ENCODE assay signal across 8 cellular contexts in the genomic region with DNA sequence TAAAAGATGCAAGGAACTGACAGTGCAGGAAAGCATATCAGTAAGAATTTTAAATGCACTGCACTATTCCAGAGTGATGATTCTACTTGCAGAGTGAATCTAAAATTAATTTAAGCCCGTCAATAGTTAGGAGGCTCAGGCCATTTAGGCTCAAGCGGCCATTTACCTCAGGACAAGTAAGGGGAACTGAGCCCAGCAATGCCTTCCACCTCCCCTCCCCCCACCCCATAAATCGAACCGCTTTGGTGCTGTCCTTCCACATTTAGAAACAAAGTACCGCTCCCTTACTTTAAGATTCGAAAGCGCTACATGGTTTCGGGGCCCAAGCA. TPM values are rescaled to one million over a fixed set of nuclear protein-coding genes. Genes with fewer than 3 reads are reported as not detected.
A peak's percentile ranks its signal among the peaks of the same experiment; 100 is the strongest.
DNase-seq lines count a peak whose midpoint lies in the region; ATAC-seq, FAIRE-seq and TF ChIP-seq lines count a peak whose summit lies in the region.

No MANE protein-coding gene starts in this region.

- H3K9me3 ChIP-seq in Caco-2 (no peaks in the 10 kb centered on the region), GM12878 (replicated peaks; ENCODE audit: control insufficient read depth, insufficient read depth, low read length) (no peaks in the 10 kb centered on the region)

- no peaks in the 10 kb centered on the region for H4K20me1 ChIP-seq in GM12878 (ENCODE audit: control insufficient read depth, insufficient read depth)

- no peaks in the 10 kb centered on the region for H3K27me3 Mint-ChIP-seq in Caco-2 (ENCODE audit: insufficient read depth, unreplicated experiment)
- peaks cover 0 to 8% (median 2%) of the 10 kb centered on the region in 3 donors for H3K27me3 Mint-ChIP-seq in immature natural killer cell (ENCODE audit: low read depth in 3 of 3)
- no peaks in the 10 kb centered on the region for H3K27me3 Mint-ChIP-seq in stimulated activated naive CD8-positive, alpha-beta T cell treated with anti-CD3 and anti-CD28 coated beads, Interleukin-15, amount 100 ng/mL, for 72 hours

- intact Hi-C loops in Caco-2 (cut with micrococcal nuclease; ENCODE audit: unreplicated experiment) (loop anchor here (5.0 to 10.0 kb wide), 2 partner anchors 87 to 121 kb away; a partner anchor contains a TSS), GM12878 (cut with micrococcal nuclease; ENCODE audit: unreplicated experiment) (loop anchor here (5.0 kb wide), 2 partner anchors 89 to 559 kb away; a partner anchor contains a TSS), posterior cingulate gyrus (cut with DNase I) (no loop called here)

- no peaks in the 10 kb centered on the region for H3K27me3 ChIP-seq in Caco-2 (replicated peaks; ENCODE audit: control insufficient read depth, insufficient read depth, low read length)
- no peaks in the 10 kb centered on the region for H3K27me3 ChIP-seq in GM12878 (replicated peaks in 1 of 2; ENCODE audit: control insufficient read depth in 2 of 2, insufficient read depth in 2 of 2, low read length in 1 of 2)

- FAIRE-seq in GM12878 (lab: Jason Lieb, UNC) = no peak

- H3K4me1 ChIP-seq in Caco-2 (no peaks in the 10 kb centered on the region), GM12878 (ENCODE audit: control insufficient read depth, insufficient read depth, low read length) (no peaks in the 10 kb centered on the region)

- H3K4me3 ChIP-seq in Caco-2 (ENCODE audit: low read depth, low read length) (peak overlapping the region; percentile 64), GM12878 (peak overlapping the region; percentile 55)

- POLR2A ChIA-PET in Caco-2 (lab: Charles Lee) (no interaction called here), GM12878 (lab: Charles Lee) (interaction anchor here (1.2 kb wide), 1 partner anchor 12 kb away, joined by 3 read pairs; no protein-coding TSS in a partner anchor)

- peak overlapping the region; percentile 31; the same call in 1 of the 2 replicates for H3K4me2 ChIP-seq in GM12878 (ENCODE audit: control insufficient read depth, insufficient read depth)

- in situ Hi-C loops in GM12878 (cut with MboI) = no loop called here

- no peak for TF ChIP-seq EP300 in GM12878 (IDR thresholded peaks at IDR 0.05; ENCODE audit: borderline replicate concordance in 1 of 2, control insufficient read depth in 1 of 2, low read depth in 2 of 2, low read length in 2 of 2)

- ATAC-seq in HG03066 (IDR thresholded peaks at IDR 0.05; ENCODE audit: low read depth, unreplicated experiment) (peak; percentile 16), GM12878 (peak; percentile 33; the same call in 2 of the 3 replicates), GM18861 (IDR thresholded peaks at IDR 0.05; ENCODE audit: unreplicated experiment) (no peak)
- no peak for ATAC-seq in stimulated activated naive CD8-positive, alpha-beta T cell treated with anti-CD3 and anti-CD28 coated beads, Interleukin-15, amount 100 ng/mL, for 72 hours

- H3K27ac Mint-ChIP-seq in Caco-2 (ENCODE audit: unreplicated experiment) (no peak overlapping the region), immature natural killer cell (peak overlapping the region in 3 of 6 donors; percentile 35 to 85 (median 57))
- H3K27ac Mint-ChIP-seq in stimulated activated naive CD8-positive, alpha-beta T cell treated with anti-CD3 and anti-CD28 coated beads, Interleukin-15, amount 100 ng/mL, for 72 hours = peak overlapping the region in 1 of 2 donors; percentile 85

- H3K79me2 ChIP-seq in GM12878 (ENCODE audit: control insufficient read depth, insufficient read depth, low read length) = peaks cover 10% of the 10 kb centered on the region

- TF ChIP-seq CTCF in Caco-2 (IDR thresholded peaks at IDR 0.05; ENCODE audit: insufficient read depth in 1 of 2, low read depth in 1 of 2, low read length in 1 of 2, severe bottlenecking in 1 of 2, unreplicated experiment in 1 of 2) (no peak), GM12878 (IDR thresholded peaks at IDR 0.05 in 2 of 3, conservative IDR thresholded peaks at IDR 0.05 in 1 of 3; ENCODE audit: control insufficient read depth in 2 of 3, extremely low read depth in 1 of 3, insufficient read depth in 1 of 3, low read depth in 3 of 3, low read length in 3 of 3) (no peak)

- WGBS in GM12878 (ENCODE audit: insufficient coverage, insufficient replicate concordance, low lambda C conversion rate, missing lambda C conversion rate) = 17% methylated on average over 8 of the region's 8 CpGs

- H3K9me3 Mint-ChIP-seq in Caco-2 (ENCODE audit: unreplicated experiment) (no peaks in the 10 kb centered on the region), immature natural killer cell (no peaks in the 10 kb centered on the region)
- H3K9me3 Mint-ChIP-seq in stimulated activated naive CD8-positive, alpha-beta T cell treated with anti-CD3 and anti-CD28 coated beads, Interleukin-15, amount 100 ng/mL, for 72 hours = no peaks in the 10 kb centered on the region

- peak overlapping the region; percentile 83 for H3K27ac ChIP-seq in GM12878 (ENCODE audit: control insufficient read depth, insufficient read depth)

- H2AFZ ChIP-seq in GM12878 (ENCODE audit: control insufficient read depth, low read depth, low read length) = peak overlapping the region; percentile 91

- peak overlapping the region; percentile 80 for H3K9ac ChIP-seq in GM12878 (ENCODE audit: control insufficient read depth, insufficient read depth, low read length)

- H3K4me3 Mint-ChIP-seq in Caco-2 (ENCODE audit: unreplicated experiment) (peak overlapping the region; percentile 99), immature natural killer cell (peak overlapping the region; percentile 73 to 97 (median 96))
- H3K4me3 Mint-ChIP-seq in stimulated activated naive CD8-positive, alpha-beta T cell treated with anti-CD3 and anti-CD28 coated beads, Interleukin-15, amount 100 ng/mL, for 72 hours = peak overlapping the region; percentile 97 to 100

- DNase-seq in Caco-2 (no peak), GM12878 (ENCODE audit: low read depth, low spot score) (no peak), immature natural killer cell (no peak), posterior cingulate gyrus (no peak), DMS 273 (lab: John Stamatoyannopoulos, UW; ENCODE audit: unreplicated experiment) (no peak)
- DNase-seq in stimulated activated naive CD8-positive, alpha-beta T cell treated with anti-CD3 and anti-CD28 coated beads, Interleukin-15, amount 100 ng/mL, for 72 hours = no peak

- CTCF ChIA-PET in Caco-2 (lab: Charles Lee) = no interaction called here
- CTCF ChIA-PET in GM12878 (lab: Yijun Ruan, JAX) = interaction anchor here (0.9 kb wide), 1 partner anchor 28 kb away, joined by 3 read pairs; no protein-coding TSS in a partner anchor

- TF ChIP-seq POLR2A in GM12878 (IDR thresholded peaks at IDR 0.05; ENCODE audit: low read depth, low read length) = no peak

- BruUV-seq in Caco-2 (replicated peaks; lab: Mats Ljungman, UMichigan) (no TSS peak), GM12878 (replicated peaks; lab: Mats Ljungman, UMichigan) (no TSS peak)

- RAD21 ChIA-PET in GM12878 (lab: Charles Lee; ENCODE audit: unreplicated experiment) = no interaction called here

- peaks cover 11% of the 10 kb centered on the region for H3K4me1 Mint-ChIP-seq in Caco-2 (ENCODE audit: low read depth, unreplicated experiment)
- peaks cover 12 to 23% of the 10 kb centered on the region in 2 donors for H3K4me1 Mint-ChIP-seq in immature natural killer cell
- peaks cover 22% of the 10 kb centered on the region for H3K4me1 Mint-ChIP-seq in stimulated activated naive CD8-positive, alpha-beta T cell treated with anti-CD3 and anti-CD28 coated beads, Interleukin-15, amount 100 ng/mL, for 72 hours

- SMC1A ChIA-PET in GM12878 (lab: Charles Lee; ENCODE audit: uncharacterized antibody, unreplicated experiment) = no interaction called here

- H3K36me3 ChIP-seq in Caco-2 (ENCODE audit: control insufficient read depth, insufficient read depth, low read length) (no peaks in the 10 kb centered on the region), GM12878 (ENCODE audit: control insufficient read depth in 2 of 2, insufficient read depth in 2 of 2, low read length in 1 of 2) (no peaks in the 10 kb centered on the region)

- H3K36me3 Mint-ChIP-seq in Caco-2 (ENCODE audit: insufficient read depth, unreplicated experiment) (peaks cover 17% of the 10 kb centered on the region), immature natural killer cell (peaks cover 6 to 18% (median 8%) of the 10 kb centered on the region in 3 donors)

- TF ChIP-seq RAD21 in GM12878 (IDR thresholded peaks at IDR 0.05; ENCODE audit: insufficient read depth, low read depth, low read length) = no peak

TF ChIP-seq in GM12878, 131 proteins besides CTCF, POLR2A, EP300 and RAD21:
- TF ChIP-seq YY1 (IDR thresholded peaks at IDR 0.05; ENCODE audit: low read depth, low read length) (0 out of 2 replicates have a peak, but pooled peaks have one; percentile 33), SPI1 (IDR thresholded peaks at IDR 0.05; ENCODE audit: borderline replicate concordance, insufficient read depth, low read depth, low read length) (peak; percentile 43; the same call in 1 of the 2 replicates), SIX5 (IDR thresholded peaks at IDR 0.05; ENCODE audit: low read depth, low read length, severe bottlenecking) (no peak)

RNA-seq across cellular contexts. Expression of a gene that starts 0.7 kb away (rescaled TPM):
- total RNA-seq in Caco-2 (2022) (11.8 and 16.3 TPM in 2 replicates), GM12878 (2014; rRNA removed) (10.1 and 10.2 TPM in 2 replicates), GM12878 (2014; rRNA removed; fragmentation: Illumina TruSeq; extraction: Trizol) (14.4 and 15.1 TPM in 2 replicates), GM12878 (2021) (11.3 and 13.0 TPM in 2 replicates)
- 57.1 and 61.8 TPM in 2 replicates for total RNA-seq in GM12878 (2013; cell fraction: nucleolus; rRNA removed)
- polyA plus RNA-seq in GM12878 (2011; ENCODE audit: low read depth) = 6.5 TPM
- polyA plus RNA-seq in GM12878 (2011; rRNA removed) (14.4 and 26.4 TPM in 2 replicates), GM12878 (2014; fragmentation: Illumina TruSeq; extraction: Trizol) (14.8 and 21.7 TPM in 2 replicates), GM12878 (2014; fragmentation: Nextera tagmentation; extraction: Ambion mirVana) (1 to 10 TPM; 7.7 to 9.1 TPM), GM12878 (2014; rRNA removed) (9.0 and 9.1 TPM in 2 replicates), GM12878 (2016; fragmentation: Nextera tagmentation; extraction: Ambion mirVana) (10 to 100 TPM; 18.9 to 19.1 TPM), immature natural killer cell (10 to 100 TPM in 2 of 3 donors, 1 to 10 TPM in 1; 7.7 to 16.7 (median 12.0) TPM)
- 4.4 and 4.8 TPM in 2 replicates for polyA plus RNA-seq in GM12878 (2011; cell fraction: cytosol; rRNA removed)
- 14.0 and 14.3 TPM in 2 replicates for polyA plus RNA-seq in GM12878 (2011; cell fraction: nucleus; rRNA removed)
- polyA plus RNA-seq in GM12878 (2012) = 6.3 and 7.2 TPM in 2 replicates
- polyA minus RNA-seq in GM12878 (2011; rRNA and poly(A)+ RNA removed) = 15.5 and 19.3 TPM in 2 replicates
- polyA minus RNA-seq in GM12878 (2011; cell fraction: cytosol; rRNA and poly(A)+ RNA removed) = 2.4 and 4.6 TPM in 2 replicates
- polyA minus RNA-seq in GM12878 (2011; cell fraction: nucleus; rRNA and poly(A)+ RNA removed) = 22.4 and 29.2 TPM in 2 replicates

Comparison
In these comparisons a context has a peak if more than half of its experiments do, and no peak if none do; other contexts are left out.
1. ATAC-seq: peak in HG03066 (single experiment) and GM12878 (single experiment); none in stimulated activated naive CD8-positive, alpha-beta T cell treated with anti-CD3 and anti-CD28 coated beads, Interleukin-15, amount 100 ng/mL, for 72 hours (single experiment) and GM18861 (single experiment).
2. Peak in every context shown above with its lines, with median percentiles within 50 percentile points of each other: H3K4me3 Mint-ChIP-seq.